Comparison of ENCODE assay signal across 28 cellular contexts in genomic region chr11:37571248-37571647, GRCh38.
"Had no signal": no experiment of that assay in that cellular context is flagged by ENCODE, and none has a peak within 500 bp of the region (broad histone marks: within the 10 kb centered on the region; RNA-seq: fewer than 3 reads in every experiment).

No MANE protein-coding gene starts in this region.

- DNase-seq: activated CD4-positive, alpha-beta T cell treated with anti-CD3 and anti-CD28 coated beads for 4 hours; activated CD8-positive, alpha-beta memory T cell treated with anti-CD3 and anti-CD28 coated beads, Interleukin-2, amount 50 U/mL, for 4 hours; activated CD8-positive, alpha-beta T cell treated with anti-CD3 and anti-CD28 coated beads for 36 hours; activated gamma-delta T cell treated with Interleukin-2 at 50 U/mL for 16 hours; activated naive CD4-positive, alpha-beta T cell treated with anti-CD3 and anti-CD28 coated beads, Interleukin-2, amount 10 ng/mL, durations not matched to agents 7 days and 5 days; activated naive CD8-positive, alpha-beta T cell treated with anti-CD3 and anti-CD28 coated beads for 36 hours; activated T-cell treated with anti-CD3 and anti-CD28 coated beads, Interleukin-2, amount 50 U/mL, for 72 hours; adrenal gland; aorta; cerebellar nuclear complex; MG63; MV-4-11; NCI-H1092 treated with DMSO at 0.1 percent for 48 hours; NCI-H1417 treated with DMSO at 0.1 percent for 48 hours; NCI-H1694; NCI-H2029 treated with DMSO at 0.1 percent for 48 hours; NCI-H510A treated with DMSO at 0.1 percent for 48 hours; NCI-H69; NK-92 treated with Interleukin-12 subunit alpha and Interleukin-12 subunit beta, amount 100 ng/mL, for 24 hours; Right ventricle myocardium superior; SJCRH30; SK-N-SH; SW 1271 had no signal

- H3K27me3 Mint-ChIP-seq: activated CD8-positive, alpha-beta T cell treated with anti-CD3 and anti-CD28 coated beads for 36 hours; activated naive CD4-positive, alpha-beta T cell treated with anti-CD3 and anti-CD28 coated beads, Interleukin-2, amount 10 ng/mL, durations not matched to agents 7 days and 5 days; activated naive CD8-positive, alpha-beta T cell treated with anti-CD3 and anti-CD28 coated beads for 36 hours; brain had no signal

- H3K4me2 ChIP-seq: KMS-11, SK-N-SH had no signal

- ATAC-seq: activated CD4-positive, CD25-positive, alpha-beta regulatory T cell treated with anti-CD3 and anti-CD28 coated beads, Interleukin-2, amount 50 U/mL, for 24 hours; activated CD8-positive, alpha-beta T cell treated with anti-CD3 and anti-CD28 coated beads for 36 hours; activated T-cell treated with anti-CD3 and anti-CD28 coated beads, Interleukin-2, amount 50 U/mL, for 72 hours had no signal

- H3K9me3 Mint-ChIP-seq: activated naive CD8-positive, alpha-beta T cell treated with anti-CD3 and anti-CD28 coated beads for 36 hours; brain had no signal

- H3K36me3 ChIP-seq: adrenal gland, MG63, SJCRH30 had no signal

- H3K4me1 ChIP-seq: adrenal gland, SJCRH30 had no signal

- H3K27ac ChIP-seq: adrenal gland, KMS-11, SJCRH30 had no signal

- H3K9me3 ChIP-seq: adrenal gland, MG63, SJCRH30, SK-N-SH had no signal

- H3K4me3 ChIP-seq: adrenal gland, MG63, SJCRH30 had no signal

- H3K27ac Mint-ChIP-seq: activated CD8-positive, alpha-beta T cell treated with anti-CD3 and anti-CD28 coated beads for 36 hours; activated naive CD4-positive, alpha-beta T cell treated with anti-CD3 and anti-CD28 coated beads, Interleukin-2, amount 10 ng/mL, durations not matched to agents 7 days and 5 days; activated naive CD8-positive, alpha-beta T cell treated with anti-CD3 and anti-CD28 coated beads for 36 hours; activated T-cell treated with anti-CD3 and anti-CD28 coated beads, Interleukin-2, amount 50 U/mL, for 72 hours; activated T-helper 2 cell treated with anti-CD3 and anti-CD28 coated beads, Interferon-gamma antibody, Interleukin-2, Interleukin-4, amounts not matched to agents 10 μg/mL and 5 μg/mL and 100 μg/mL, durations not matched to agents 14 hours and 24 hours and 36 hours; brain; T-helper 2 cell treated with Interferon-gamma antibody and Interleukin-4, amounts not matched to agents 5 μg/mL and 100 μg/mL, for 36 hours had no signal

- H3K4me1 Mint-ChIP-seq: activated naive CD4-positive, alpha-beta T cell treated with anti-CD3 and anti-CD28 coated beads, Interleukin-2, amount 10 ng/mL, durations not matched to agents 7 days and 5 days; activated naive CD8-positive, alpha-beta T cell treated with anti-CD3 and anti-CD28 coated beads for 36 hours; brain had no signal

- H3K4me3 Mint-ChIP-seq: activated CD8-positive, alpha-beta T cell treated with anti-CD3 and anti-CD28 coated beads for 36 hours; activated naive CD4-positive, alpha-beta T cell treated with anti-CD3 and anti-CD28 coated beads, Interleukin-2, amount 10 ng/mL, durations not matched to agents 7 days and 5 days; activated naive CD8-positive, alpha-beta T cell treated with anti-CD3 and anti-CD28 coated beads for 36 hours; activated T-cell treated with anti-CD3 and anti-CD28 coated beads, Interleukin-2, amount 50 U/mL, for 72 hours; brain; T-helper 2 cell treated with Interferon-gamma antibody and Interleukin-4, amounts not matched to agents 5 μg/mL and 100 μg/mL, for 36 hours had no signal
